1 cellular context compared by ENCODE assay signal in the genomic region with DNA sequence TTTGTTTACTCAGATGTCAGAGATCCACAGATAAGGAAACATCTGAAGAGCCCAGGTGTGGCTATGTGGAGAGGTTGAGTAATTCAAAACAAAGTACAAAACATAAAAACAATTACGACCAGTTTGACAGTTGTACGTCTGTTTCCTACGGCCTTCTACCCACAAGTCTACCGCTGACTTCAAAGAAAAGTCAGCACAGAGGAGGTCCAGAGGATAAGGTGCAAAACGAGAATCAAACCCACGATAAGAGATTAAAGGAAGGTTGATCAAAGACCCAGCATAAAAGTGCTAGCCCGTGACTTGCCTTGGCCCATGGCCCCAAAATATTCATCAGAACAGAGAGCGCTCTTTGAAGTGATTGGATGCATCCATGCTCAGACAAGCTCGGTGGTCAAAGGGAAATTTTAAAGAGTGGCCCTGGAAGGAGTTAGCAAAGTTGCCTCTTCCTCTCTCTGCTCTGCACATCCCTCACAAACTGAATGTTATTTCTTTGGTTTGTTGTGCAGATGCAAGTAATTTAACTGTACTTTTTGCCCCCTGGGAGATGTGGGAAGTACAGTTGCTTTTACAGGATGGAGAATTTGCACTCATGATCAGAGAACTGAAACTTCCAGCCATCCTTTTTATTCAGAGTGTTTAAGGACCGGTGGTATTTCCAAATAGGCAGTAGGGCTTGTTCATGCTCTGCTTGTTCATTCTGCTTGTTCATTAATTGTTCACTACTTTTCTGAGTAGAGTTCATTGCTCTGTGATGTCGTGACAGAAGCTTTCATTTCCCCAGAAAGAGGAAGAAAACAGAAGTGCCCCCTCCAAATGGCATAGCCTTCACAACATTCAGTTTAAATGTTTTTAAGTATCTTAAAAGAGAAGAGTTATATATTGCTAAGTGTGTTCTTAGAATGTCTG.
TF ChIP-seq lines count a peak whose summit lies in the region.

No MANE protein-coding gene starts in this region.

TF ChIP-seq in HEK293T, 16 proteins besides CTCF, POLR2A, EP300 and RAD21:
- TF ChIP-seq ARNT (IDR thresholded peaks at IDR 0.05) (no peak), BHLHE40 (IDR thresholded peaks at IDR 0.05; ENCODE audit: borderline replicate concordance) (no peak), FOXM1 (IDR thresholded peaks at IDR 0.05; ENCODE audit: borderline replicate concordance) (no peak), ELF4 (IDR thresholded peaks at IDR 0.05) (no peak), SP1 (IDR thresholded peaks at IDR 0.05) (no peak), FOXA1 (IDR thresholded peaks at IDR 0.05) (no peak), L3MBTL2 (conservative IDR thresholded peaks at IDR 0.05) (no peak), CTBP1 (IDR thresholded peaks at IDR 0.05; ENCODE audit: borderline replicate concordance) (no peak), FOXK2 (IDR thresholded peaks at IDR 0.05) (no peak), TARDBP (IDR thresholded peaks at IDR 0.05) (no peak), HDGF (IDR thresholded peaks at IDR 0.05; ENCODE audit: borderline replicate concordance) (no peak)
- TF ChIP-seq, protein P1, sequence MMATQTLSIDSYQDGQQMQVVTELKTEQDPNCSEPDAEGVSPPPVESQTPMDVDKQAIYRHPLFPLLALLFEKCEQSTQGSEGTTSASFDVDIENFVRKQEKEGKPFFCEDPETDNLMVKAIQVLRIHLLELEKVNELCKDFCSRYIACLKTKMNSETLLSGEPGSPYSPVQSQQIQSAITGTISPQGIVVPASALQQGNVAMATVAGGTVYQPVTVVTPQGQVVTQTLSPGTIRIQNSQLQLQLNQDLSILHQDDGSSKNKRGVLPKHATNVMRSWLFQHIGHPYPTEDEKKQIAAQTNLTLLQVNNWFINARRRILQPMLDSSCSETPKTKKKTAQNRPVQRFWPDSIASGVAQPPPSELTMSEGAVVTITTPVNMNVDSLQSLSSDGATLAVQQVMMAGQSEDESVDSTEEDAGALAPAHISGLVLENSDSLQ (IDR thresholded peaks at IDR 0.05): no peak
